Comparison of ENCODE assay signal across 27 cellular contexts in genomic region chr6:122423734-122424133, GRCh38.
"Had no signal": no experiment of that assay in that cellular context is flagged by ENCODE, and none has a peak within 500 bp of the region (broad histone marks: within the 10 kb centered on the region; RNA-seq: fewer than 3 reads in every experiment).

No MANE protein-coding gene starts in this region.

- H3K9me3 Mint-ChIP-seq: immature natural killer cell; naive thymus-derived CD4-positive, alpha-beta T cell; neural crest cell; stimulated activated naive CD8-positive, alpha-beta T cell treated with anti-CD3 and anti-CD28 coated beads, Interleukin-15, amount 100 ng/mL, for 72 hours had no signal

- H3K27ac ChIP-seq: coronary artery, esophagus squamous epithelium, heart right ventricle, neutrophil, pancreas, right lobe of liver, suprapubic skin, transverse colon, upper lobe of right lung, vagina had no signal

- H3K27me3 Mint-ChIP-seq: naive thymus-derived CD4-positive, alpha-beta T cell; stimulated activated naive CD8-positive, alpha-beta T cell treated with anti-CD3 and anti-CD28 coated beads, Interleukin-15, amount 100 ng/mL, for 72 hours had no signal

- ATAC-seq: heart right ventricle; naive thymus-derived CD4-positive, alpha-beta T cell; pancreas; right lobe of liver; upper lobe of right lung had no signal

- H3K27ac Mint-ChIP-seq: immature natural killer cell; stimulated activated naive CD8-positive, alpha-beta T cell treated with anti-CD3 and anti-CD28 coated beads, Interleukin-15, amount 100 ng/mL, for 72 hours had no signal

- H3K4me1 Mint-ChIP-seq: immature natural killer cell, neural crest cell had no signal

- H3K4me3 ChIP-seq: coronary artery, esophagus squamous epithelium, heart right ventricle, lung, pancreas, right lobe of liver, suprapubic skin, transverse colon, upper lobe of right lung, vagina had no signal

- H3K9me3 ChIP-seq: esophagus squamous epithelium, heart right ventricle, neutrophil, pancreas, right lobe of liver, suprapubic skin, transverse colon, upper lobe of right lung, vagina had no signal

- DNase-seq: dermis blood vessel endothelial cell; effector memory CD4-positive, alpha-beta T cell; erythroblast; esophagus squamous epithelium; foreskin melanocyte; glutamatergic neuron; heart right ventricle; hypothalamus; immature natural killer cell; mesenchymal stem cell; midbrain; naive thymus-derived CD4-positive, alpha-beta T cell; pancreas; right lobe of liver; small intestine; stimulated activated CD4-positive, alpha-beta T cell treated with anti-CD3 and anti-CD28 coated beads, Interleukin-15, amount 100 ng/mL, for 24 hours; stimulated activated CD4-positive, alpha-beta T cell treated with anti-CD3 and anti-CD28 coated beads, Interleukin-2, amount 100 ng/mL, for 48 hours; stimulated activated naive CD4-positive, alpha-beta T cell; stimulated activated naive CD8-positive, alpha-beta T cell treated with anti-CD3 and anti-CD28 coated beads, Interleukin-15, amount 100 ng/mL, for 72 hours; transverse colon; upper lobe of right lung had no signal

- H3K4me1 ChIP-seq: esophagus squamous epithelium, heart right ventricle, pancreas, right lobe of liver, suprapubic skin, transverse colon, upper lobe of right lung had no signal

- H3K27me3 ChIP-seq: esophagus squamous epithelium, heart right ventricle, neutrophil, pancreas, right lobe of liver, suprapubic skin, transverse colon, upper lobe of right lung, vagina had no signal

- H3K4me3 Mint-ChIP-seq: immature natural killer cell; naive thymus-derived CD4-positive, alpha-beta T cell; neural crest cell; stimulated activated naive CD8-positive, alpha-beta T cell treated with anti-CD3 and anti-CD28 coated beads, Interleukin-15, amount 100 ng/mL, for 72 hours had no signal
